In the genomic region with DNA sequence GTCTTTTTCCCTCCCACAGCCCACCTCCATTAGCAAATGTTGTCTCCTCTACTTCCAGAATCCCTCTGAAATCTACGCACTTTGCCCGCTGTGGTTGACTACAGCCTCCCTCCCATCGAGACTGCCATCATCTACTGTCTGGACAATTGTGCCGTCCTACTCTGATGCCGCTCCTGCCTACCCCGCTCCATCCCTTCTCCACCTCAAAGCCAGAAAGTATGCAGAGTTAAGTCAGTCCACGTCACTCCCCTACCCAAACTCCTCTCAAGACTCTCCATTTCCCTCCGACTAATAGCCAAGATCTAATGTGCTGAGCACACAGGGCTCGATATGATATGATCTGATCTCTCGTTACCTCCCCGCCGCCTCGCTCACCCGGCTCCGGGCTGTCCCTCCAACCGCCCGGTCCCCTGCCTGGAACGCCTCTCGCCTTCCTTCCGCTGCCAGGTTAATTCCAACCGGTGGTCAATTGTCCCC, we compare ENCODE assay signal across 8 cellular contexts. TPM values are rescaled to one million over a fixed set of nuclear protein-coding genes. Genes with fewer than 3 reads are reported as not detected.
DNase-seq lines count a peak whose midpoint lies in the region; ATAC-seq and TF ChIP-seq lines count a peak whose summit lies in the region.

No MANE protein-coding gene starts in this region.

- no peak for TF ChIP-seq EP300 in ovary (IDR thresholded peaks at IDR 0.05)

- H3K27ac ChIP-seq in RWPE2 (ENCODE audit: poor library complexity, severe bottlenecking) (peak overlapping the region; percentile 59), ovary (peak overlapping the region; percentile 69 to 96)

- H3K9me3 ChIP-seq in RWPE2 (ENCODE audit: severe bottlenecking) = no peaks in the 10 kb centered on the region
- no peaks in the 10 kb centered on the region for H3K9me3 ChIP-seq in ovary

- no peak for TF ChIP-seq CTCF in RWPE2 (IDR thresholded peaks at IDR 0.05; ENCODE audit: poor library complexity, severe bottlenecking)
- TF ChIP-seq CTCF in epithelial cell of proximal tubule (conservative IDR thresholded peaks at IDR 0.05; ENCODE audit: low read depth, low read length) = no peak
- TF ChIP-seq CTCF in ovary (IDR thresholded peaks at IDR 0.05) = no peak

- H3K27me3 ChIP-seq in RWPE2 (ENCODE audit: insufficient read depth, poor library complexity, severe bottlenecking) = no peaks in the 10 kb centered on the region
- no peaks in the 10 kb centered on the region for H3K27me3 ChIP-seq in ovary

- H3K4me1 ChIP-seq in RWPE2 (ENCODE audit: insufficient read depth, poor library complexity, severe bottlenecking) = peaks cover 5% of the 10 kb centered on the region
- H3K4me1 ChIP-seq in ovary (ENCODE audit: insufficient read depth) = peaks cover 4% of the 10 kb centered on the region

- H3K36me3 ChIP-seq in RWPE2 (ENCODE audit: low read depth) (0 out of 2 replicates have a peak, but pooled peaks cover 4% of the 10 kb centered on the region), ovary (no peaks in the 10 kb centered on the region)

- no peak for TF ChIP-seq POLR2A in ovary (IDR thresholded peaks at IDR 0.05)

- ATAC-seq in left cardiac atrium (peak; percentile 0 to 5), Right ventricle myocardium superior (ENCODE audit: poor library complexity) (no peak), RWPE2 (ENCODE audit: low read depth) (peak; percentile 9; the same call in 2 of the 3 replicates)

- DNase-seq in left cardiac atrium (no peak), Right ventricle myocardium superior (no peak), RWPE2 (ENCODE audit: low spot score) (no peak), epithelial cell of proximal tubule (ENCODE audit: low read depth) (no peak), ovary (no peak), SHP77 (lab: John Stamatoyannopoulos, UW) (no peak), H4 (ENCODE audit: low spot score) (no peak), DMS153 (lab: John Stamatoyannopoulos, UW) (no peak)

- H3K4me3 ChIP-seq in RWPE2 (ENCODE audit: severe bottlenecking) = peak overlapping the region; percentile 82
- H3K4me3 ChIP-seq in epithelial cell of proximal tubule (ENCODE audit: low read depth, low read length) = peak overlapping the region; percentile 97
- peak overlapping the region; percentile 100 for H3K4me3 ChIP-seq in ovary

- 1 to 2% (median 2%) methylated on average over 21 of the region's 21 CpGs for WGBS in ovary, 3 donors

- intact Hi-C loops in left cardiac atrium (cut with DNase I) = no loop called here
- intact Hi-C loops in Right ventricle myocardium superior (cut with DNase I) = no loop called here
- intact Hi-C loops in ovary (cut with DNase I) = no loop called here

RNA-seq across cellular contexts. Expression of a gene that starts 0.6 kb away (rescaled TPM):
- 10 to 100 TPM; 12.5 to 12.9 TPM for total RNA-seq in left cardiac atrium
- 13.7 TPM for total RNA-seq in Right ventricle myocardium superior
- 35.0 and 38.9 TPM in 2 replicates for total RNA-seq in epithelial cell of proximal tubule
- 10 to 100 TPM; 19.2 to 39.1 (median 34.3) TPM for total RNA-seq in ovary
- polyA plus RNA-seq in ovary = 10 to 100 TPM in 1 of 2 donors, 1 to 10 TPM in 1; 2.7 to 28.8 TPM
- total RNA-seq in H4 (2014; rRNA removed; shearing (Covaris generic)) = 12.1 and 13.9 TPM in 2 replicates

RNA-seq across cellular contexts. Expression of a gene that starts 19.4 kb away (rescaled TPM):
- total RNA-seq in left cardiac atrium = 1 to 10 TPM; 2.3 to 3.7 TPM
- total RNA-seq in Right ventricle myocardium superior = 2.6 TPM
- 0.17 and 0.51 TPM in 2 replicates for total RNA-seq in epithelial cell of proximal tubule
- total RNA-seq in ovary = 1 to 10 TPM; 1.1 to 3.7 (median 1.8) TPM
- polyA plus RNA-seq in ovary = 1 to 10 TPM; 1.3 to 1.5 TPM
- total RNA-seq in H4 (2014; rRNA removed; shearing (Covaris generic)) = 1.6 TPM in 1 of 2 replicates, not detected in the other

RNA-seq across cellular contexts. Expression of a gene that starts 40.8 kb away (rescaled TPM):
- 1 to 10 TPM; 1.5 to 1.6 TPM for total RNA-seq in left cardiac atrium
- 2.2 TPM for total RNA-seq in Right ventricle myocardium superior
- not detected in 2 replicates for total RNA-seq in epithelial cell of proximal tubule
- under 1 TPM; 0.11 to 0.66 (median 0.35) TPM for total RNA-seq in ovary
- polyA plus RNA-seq in ovary = 1 to 10 TPM in 1 of 2 donors, under 1 TPM in 1; 0.52 to 3.3 TPM
- not detected in 2 replicates for total RNA-seq in H4 (2014; rRNA removed; shearing (Covaris generic))

RNA-seq across cellular contexts. Expression of a gene that starts 53.3 kb away (rescaled TPM):
- 10 to 100 TPM; 34.8 to 42.0 TPM for total RNA-seq in left cardiac atrium
- 34.4 TPM for total RNA-seq in Right ventricle myocardium superior
- 125 and 135 TPM in 2 replicates for total RNA-seq in epithelial cell of proximal tubule
- total RNA-seq in ovary = 100 to 1,000 TPM in 1 of 7 donors, 10 to 100 TPM in 6; 44.5 to 109 (median 60.3) TPM
- 10 to 100 TPM; 33.2 to 71.0 TPM for polyA plus RNA-seq in ovary
- 72.2 and 90.8 TPM in 2 replicates for total RNA-seq in H4 (2014; rRNA removed; shearing (Covaris generic))
